Comparison of ENCODE assay signal across 1 cellular context in genomic region chr17:58136669-58137279, GRCh38.
A peak's percentile ranks its signal among the peaks of the same experiment; 100 is the strongest.
TF ChIP-seq lines count a peak whose summit lies in the region.

No MANE protein-coding gene starts in this region.

TF ChIP-seq in SK-N-SH, 30 proteins besides CTCF, POLR2A, EP300 and RAD21 (continued from another document):
- TF ChIP-seq SMC3 (IDR thresholded peaks at IDR 0.05; ENCODE audit: low read depth, low read length) (peak; percentile 11; the same call in 1 of the 2 replicates), POLR2AphosphoS5 (IDR thresholded peaks at IDR 0.05; ENCODE audit: low read depth, low read length) (no peak), MEF2A (IDR thresholded peaks at IDR 0.05; ENCODE audit: borderline replicate concordance, low read depth) (no peak)
TF ChIP-seq in SK-N-SH: peak in this region for 1.
